Comparison of ENCODE assay signal across 11 cellular contexts in genomic region chr20:48739395-48740268, GRCh38.
DNase-seq lines count a peak whose midpoint lies in the region; ATAC-seq, FAIRE-seq and TF ChIP-seq lines count a peak whose summit lies in the region.
"Had no signal": no experiment of that assay in that cellular context is flagged by ENCODE, and none has a peak within 500 bp of the region (broad histone marks: within the 10 kb centered on the region; RNA-seq: fewer than 3 reads in every experiment).

No MANE protein-coding gene starts in this region.

- no peak overlapping the region for H4K91ac ChIP-seq in H1 (replicated peaks; ENCODE audit: insufficient read length, low read length)

- no peak overlapping the region for H3K9ac ChIP-seq in H1 (replicated peaks in 1 of 4; ENCODE audit: extremely low read depth in 1 of 4, low read depth in 3 of 4, low read length in 3 of 4)

- H3K4me1 ChIP-seq in H1 (replicated peaks in 1 of 4; ENCODE audit: control insufficient read depth in 3 of 4, insufficient read depth in 4 of 4, low read length in 3 of 4), result peaks cover 0 to 3% (median 0%) of the 10 kb centered on the region in 4 experiments; a peak in 3 of 7 replicates

- no peaks in the 10 kb centered on the region for H3K27me3 ChIP-seq in H1 (replicated peaks in 1 of 4; ENCODE audit: control insufficient read depth in 3 of 4, extremely low read depth in 1 of 4, insufficient read depth in 3 of 4, low read length in 3 of 4)
- H3K27me3 ChIP-seq: adrenal gland, heart left ventricle had no signal

- no peak overlapping the region for H3K23ac ChIP-seq in H1 (ENCODE audit: insufficient read length)

- no peak for TF ChIP-seq POLR2A in H1 (IDR thresholded peaks at IDR 0.05; ENCODE audit: control extremely low read depth in 1 of 2, low read depth in 2 of 2, low read length in 2 of 2)

- TF ChIP-seq CTCF in activated CD8-positive, alpha-beta T cell treated with anti-CD3 and anti-CD28 coated beads for 36 hours (IDR thresholded peaks at IDR 0.05), result no peak
- TF ChIP-seq CTCF in H1 (IDR thresholded peaks at IDR 0.05; ENCODE audit: control extremely low read depth in 1 of 3, insufficient read depth in 1 of 3, low read depth in 1 of 3, low read length in 3 of 3), result no peak

- H3K79me1 ChIP-seq in H1 (ENCODE audit: low read depth, low read length), result no peaks in the 10 kb centered on the region

- H3K23me2 ChIP-seq in H1 (ENCODE audit: low read depth, low read length), result no peaks in the 10 kb centered on the region

- no peak overlapping the region for H3K27ac ChIP-seq in H1 (ENCODE audit: low read depth, low read length)

- no peaks in the 10 kb centered on the region for H3K9me3 ChIP-seq in H1 (ENCODE audit: insufficient read depth in 2 of 2, low read depth in 1 of 2, low read length in 1 of 2)
- H3K9me3 ChIP-seq: adrenal gland, heart left ventricle had no signal

- H2BK20ac ChIP-seq in H1 (ENCODE audit: low read length), result no peak overlapping the region

- H2AK5ac ChIP-seq in H1 (ENCODE audit: low read depth, low read length), result no peak overlapping the region

- no peaks in the 10 kb centered on the region for H3K27me3 Mint-ChIP-seq in activated naive CD4-positive, alpha-beta T cell treated with anti-CD3 and anti-CD28 coated beads for 36 hours (ENCODE audit: low read depth)
- no peaks in the 10 kb centered on the region for H3K27me3 Mint-ChIP-seq in activated CD8-positive, alpha-beta T cell treated with anti-CD3 and anti-CD28 coated beads for 36 hours
- no peaks in the 10 kb centered on the region for H3K27me3 Mint-ChIP-seq in stimulated activated naive CD8-positive, alpha-beta T cell treated with anti-CD3 and anti-CD28 coated beads, Interleukin-15, Interleukin-2, amounts not matched to agents 100 ng/mL and 50 ng/mL, for 24 hours

- intact Hi-C loops in activated naive CD4-positive, alpha-beta T cell treated with anti-CD3 and anti-CD28 coated beads for 36 hours (cut with micrococcal nuclease), result loop anchor here (1.0 to 5.0 kb wide), 6 partner anchors 9 to 537 kb away; no protein-coding TSS in a partner anchor
- intact Hi-C loops in activated CD8-positive, alpha-beta T cell treated with anti-CD3 and anti-CD28 coated beads for 36 hours (cut with micrococcal nuclease), result loop anchor here (5.0 kb wide), 1 partner anchor 43 kb away; no protein-coding TSS in a partner anchor

- peak overlapping the region; percentile 79 for H3K27ac Mint-ChIP-seq in activated naive CD4-positive, alpha-beta T cell treated with anti-CD3 and anti-CD28 coated beads for 36 hours
- H3K27ac Mint-ChIP-seq in activated CD8-positive, alpha-beta T cell treated with anti-CD3 and anti-CD28 coated beads for 36 hours, result peak overlapping the region; percentile 95
- H3K27ac Mint-ChIP-seq in stimulated activated naive CD8-positive, alpha-beta T cell treated with anti-CD3 and anti-CD28 coated beads, Interleukin-15, Interleukin-2, amounts not matched to agents 100 ng/mL and 50 ng/mL, for 24 hours, result peak overlapping the region; percentile 98

- peak; percentile 64 for ATAC-seq in activated CD8-positive, alpha-beta T cell treated with anti-CD3 and anti-CD28 coated beads for 36 hours
- ATAC-seq in GM18861 (IDR thresholded peaks at IDR 0.05; ENCODE audit: unreplicated experiment), result no peak

- H4K8ac ChIP-seq in H1 (ENCODE audit: extremely low read depth, insufficient read depth, low read length), result peak overlapping the region; percentile 4; the same call in 1 of the 2 replicates

- H3K4me3 Mint-ChIP-seq in activated naive CD4-positive, alpha-beta T cell treated with anti-CD3 and anti-CD28 coated beads for 36 hours, result no peak overlapping the region
- peak overlapping the region; percentile 46 for H3K4me3 Mint-ChIP-seq in activated CD8-positive, alpha-beta T cell treated with anti-CD3 and anti-CD28 coated beads for 36 hours
- H3K4me3 Mint-ChIP-seq in stimulated activated naive CD8-positive, alpha-beta T cell treated with anti-CD3 and anti-CD28 coated beads, Interleukin-15, Interleukin-2, amounts not matched to agents 100 ng/mL and 50 ng/mL, for 24 hours, result peak overlapping the region; percentile 70

- TF ChIP-seq EP300 in H1 (IDR thresholded peaks at IDR 0.05; ENCODE audit: borderline replicate concordance in 1 of 2, low read depth in 2 of 2, low read length in 2 of 2), result no peak

- peaks cover 2% of the 10 kb centered on the region for H3K36me3 Mint-ChIP-seq in activated naive CD4-positive, alpha-beta T cell treated with anti-CD3 and anti-CD28 coated beads for 36 hours (ENCODE audit: low read depth)
- peaks cover 52% of the 10 kb centered on the region for H3K36me3 Mint-ChIP-seq in activated CD8-positive, alpha-beta T cell treated with anti-CD3 and anti-CD28 coated beads for 36 hours (ENCODE audit: low read depth)
- H3K36me3 Mint-ChIP-seq in stimulated activated naive CD8-positive, alpha-beta T cell treated with anti-CD3 and anti-CD28 coated beads, Interleukin-15, Interleukin-2, amounts not matched to agents 100 ng/mL and 50 ng/mL, for 24 hours (ENCODE audit: low read depth), result peaks cover 66% of the 10 kb centered on the region

- H2BK120ac ChIP-seq in H1 (replicated peaks; ENCODE audit: low read depth, low read length), result no peak overlapping the region

- H3K9me3 Mint-ChIP-seq in activated naive CD4-positive, alpha-beta T cell treated with anti-CD3 and anti-CD28 coated beads for 36 hours, result no peaks in the 10 kb centered on the region
- H3K9me3 Mint-ChIP-seq in activated CD8-positive, alpha-beta T cell treated with anti-CD3 and anti-CD28 coated beads for 36 hours, result no peaks in the 10 kb centered on the region
- no peaks in the 10 kb centered on the region for H3K9me3 Mint-ChIP-seq in stimulated activated naive CD8-positive, alpha-beta T cell treated with anti-CD3 and anti-CD28 coated beads, Interleukin-15, Interleukin-2, amounts not matched to agents 100 ng/mL and 50 ng/mL, for 24 hours

- H4K5ac ChIP-seq in H1 (ENCODE audit: insufficient read length, low read depth, low read length), result no peak overlapping the region

- H3K4me1 Mint-ChIP-seq in activated naive CD4-positive, alpha-beta T cell treated with anti-CD3 and anti-CD28 coated beads for 36 hours (ENCODE audit: low read depth), result peaks cover 32% of the 10 kb centered on the region
- peaks cover 61% of the 10 kb centered on the region for H3K4me1 Mint-ChIP-seq in activated CD8-positive, alpha-beta T cell treated with anti-CD3 and anti-CD28 coated beads for 36 hours (ENCODE audit: low read depth)
- H3K4me1 Mint-ChIP-seq in stimulated activated naive CD8-positive, alpha-beta T cell treated with anti-CD3 and anti-CD28 coated beads, Interleukin-15, Interleukin-2, amounts not matched to agents 100 ng/mL and 50 ng/mL, for 24 hours (ENCODE audit: low read depth), result peaks cover 62% of the 10 kb centered on the region

- no peak overlapping the region for H3K14ac ChIP-seq in H1 (ENCODE audit: insufficient read length)

- TF ChIP-seq RAD21 in H1 (IDR thresholded peaks at IDR 0.05 in 1 of 2, conservative IDR thresholded peaks at IDR 0.05 in 1 of 2; ENCODE audit: low read depth in 2 of 2, low read length in 2 of 2), result no peak

- H3K79me2 ChIP-seq in H1 (ENCODE audit: control insufficient read depth in 1 of 2, insufficient read depth in 2 of 2, low read length in 2 of 2), result no peaks in the 10 kb centered on the region

- H3K18ac ChIP-seq in H1 (ENCODE audit: extremely low read depth, low read length), result no peak overlapping the region

- H3K36me3 ChIP-seq in H1 (ENCODE audit: control insufficient read depth in 2 of 4, insufficient read depth in 4 of 4, low read length in 3 of 4), result no peaks in the 10 kb centered on the region
- H3K36me3 ChIP-seq: adrenal gland had no signal

- CTCF ChIA-PET in activated naive CD4-positive, alpha-beta T cell treated with anti-CD3 and anti-CD28 coated beads for 36 hours (lab: Charles Lee), result interaction anchor here (0.6 to 1.2 kb wide), 3 partner anchors 50 to 88 kb away, joined by 3 read pairs; no protein-coding TSS in a partner anchor
- CTCF ChIA-PET in activated CD8-positive, alpha-beta T cell treated with anti-CD3 and anti-CD28 coated beads for 36 hours (lab: Charles Lee), result interaction anchor here (1.2 to 2.0 kb wide), 5 partner anchors 11 to 49 kb away, joined by 3 to 9 read pairs (median 4); no protein-coding TSS in a partner anchor
- CTCF ChIA-PET in H1 (lab: Charles Lee; ENCODE audit: partially characterized antibody), result interaction anchor here (0.9 to 1.4 kb wide), 3 partner anchors 8 to 82 kb away, joined by 3 to 4 read pairs (median 3); no protein-coding TSS in a partner anchor

- no peak overlapping the region for H3K4me3 ChIP-seq in H1 (ENCODE audit: extremely low read depth in 1 of 4, insufficient read depth in 2 of 4, low read depth in 3 of 4, low read length in 4 of 4)
- H3K4me3 ChIP-seq: adrenal gland, heart left ventricle had no signal

- H4K20me1 ChIP-seq in H1 (replicated peaks in 1 of 2; ENCODE audit: control insufficient read depth in 1 of 2, insufficient read depth in 2 of 2, low read length in 2 of 2), result no peaks in the 10 kb centered on the region

- 86% methylated on average over 8 of the region's 8 CpGs; no CpG with 5 or more reads in 1 of the 2 experiments for WGBS in H1 (ENCODE audit: extremely low coverage in 1 of 2, insufficient coverage in 1 of 2, insufficient read length in 1 of 2, insufficient replicate concordance in 2 of 2, low coverage in 1 of 2, low lambda C conversion rate in 2 of 2, missing lambda C conversion rate in 1 of 2), 2 experiments

- peak overlapping the region; percentile 79 for H2BK5ac ChIP-seq in H1 (ENCODE audit: low read depth, low read length)

- H2BK15ac ChIP-seq in H1 (ENCODE audit: low read length), result no peak overlapping the region

- POLR2A ChIA-PET in activated CD8-positive, alpha-beta T cell treated with anti-CD3 and anti-CD28 coated beads for 36 hours (lab: Charles Lee), result interaction anchor here (0.7 to 9.3 kb wide), 19 partner anchors 9 to 447 kb away, joined by 3 to 81 read pairs (median 4); partner anchors contain the start of gene ARFGEF2
- POLR2A ChIA-PET in H1 (lab: Charles Lee; ENCODE audit: partially characterized antibody), result interaction anchor here (0.9 to 1.4 kb wide), 3 partner anchors 12 to 88 kb away, joined by 3 to 4 read pairs (median 3); partner anchors contain the start of gene PREX1

- H2BK12ac ChIP-seq in H1 (ENCODE audit: low read depth, low read length), result no peak overlapping the region

- H3K4me2 ChIP-seq in H1 (ENCODE audit: insufficient read depth in 1 of 2, low read depth in 2 of 2, low read length in 2 of 2), result no peak overlapping the region

- H2AFZ ChIP-seq in H1 (ENCODE audit: low read length), result no peak overlapping the region

- no peak for FAIRE-seq in H1 (lab: Jason Lieb, UNC)

- DNase-seq in activated naive CD4-positive, alpha-beta T cell treated with anti-CD3 and anti-CD28 coated beads for 36 hours, result peak; percentile 33
- DNase-seq in activated naive CD4-positive, alpha-beta T cell (lab: John Stamatoyannopoulos, UW), result no peak
- DNase-seq in activated CD8-positive, alpha-beta T cell treated with anti-CD3 and anti-CD28 coated beads for 36 hours, result peak; percentile 81
- no peak for DNase-seq in H1 (ENCODE audit: low read depth in 1 of 2, low spot score in 2 of 2)
- no peak for DNase-seq in AML-193 (lab: John Stamatoyannopoulos, UW)
- no peak for DNase-seq in NCI-H1694 (lab: John Stamatoyannopoulos, UW)
- DNase-seq: adrenal gland, H7, heart left ventricle had no signal

- H3K56ac ChIP-seq in H1 (replicated peaks; ENCODE audit: insufficient read length, low read depth, low read length), result no peak overlapping the region

- no peak overlapping the region for H3K4ac ChIP-seq in H1 (replicated peaks; ENCODE audit: insufficient read length, low read depth, low read length)

Comparison
In these comparisons a context has a peak if more than half of its experiments do, and no peak if none do; other contexts are left out.
1. DNase-seq: peak in activated naive CD4-positive, alpha-beta T cell treated with anti-CD3 and anti-CD28 coated beads for 36 hours (single experiment) and activated CD8-positive, alpha-beta T cell treated with anti-CD3 and anti-CD28 coated beads for 36 hours (single experiment); none in activated naive CD4-positive, alpha-beta T cell (0 of 4), H1 (0 of 2), AML-193 (0 of 2) and NCI-H1694 (single experiment).
2. Peak in every context shown above with its lines, with median percentiles within 50 percentile points of each other: H3K27ac Mint-ChIP-seq.